Comparison of ENCODE assay signal across 1 cellular context in genomic region chr11:11215058-11215815, GRCh38.
TF ChIP-seq lines count a peak whose summit lies in the region.

No MANE protein-coding gene starts in this region.

TF ChIP-seq in GM23338, 12 proteins besides CTCF, POLR2A, EP300 and RAD21 (continued from another document):
- TF ChIP-seq ZNF462 (CRISPR knock-in tag; IDR thresholded peaks at IDR 0.05) (no peak), EZH2phosphoT487 (IDR thresholded peaks at IDR 0.05; ENCODE audit: unreplicated experiment) (no peak), ETS1 (IDR thresholded peaks at IDR 0.05) (no peak), POLR2AphosphoS5 (IDR thresholded peaks at IDR 0.05; ENCODE audit: low read depth) (no peak), ZNF114 (CRISPR knock-in tag; IDR thresholded peaks at IDR 0.05) (no peak), JUNB (IDR thresholded peaks at IDR 0.05; ENCODE audit: unreplicated experiment) (no peak), ZNF331 (CRISPR knock-in tag; IDR thresholded peaks at IDR 0.05; ENCODE audit: low read depth) (no peak), STAT1 (IDR thresholded peaks at IDR 0.05; ENCODE audit: unreplicated experiment) (no peak), CREB1 (CRISPR knock-in tag; IDR thresholded peaks at IDR 0.05; ENCODE audit: low read depth) (no peak)
